In the genomic region with DNA sequence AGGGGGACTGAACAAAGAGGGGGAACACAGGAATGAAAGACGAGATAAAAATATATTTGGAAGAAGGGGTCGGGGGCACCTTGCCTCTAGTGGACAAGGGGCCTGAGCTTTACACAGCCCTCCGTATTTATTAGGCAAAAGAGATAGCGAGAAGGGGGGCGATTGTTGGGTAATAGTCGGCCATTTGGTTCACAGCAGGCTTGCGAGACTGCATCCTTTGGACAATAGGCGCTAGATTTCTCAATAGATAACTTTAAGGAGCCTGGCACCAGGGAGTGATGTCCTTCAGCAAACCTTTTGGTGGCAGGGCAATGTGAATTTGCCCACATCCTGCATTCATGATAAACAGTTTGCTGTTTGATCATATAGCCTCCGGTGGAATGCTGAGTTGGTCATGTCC, we compare ENCODE assay signal across 22 cellular contexts.
"Had no signal": no experiment of that assay in that cellular context is flagged by ENCODE, and none has a peak within 500 bp of the region (broad histone marks: within the 10 kb centered on the region; RNA-seq: fewer than 3 reads in every experiment).

No MANE protein-coding gene starts in this region.

- H3K27ac ChIP-seq: hepatocyte, neutrophil, psoas muscle, spleen, testis, tibial nerve, upper lobe of right lung, vagina had no signal

- H3K27me3 ChIP-seq: hepatocyte, neutrophil, spleen, testis, tibial nerve, upper lobe of right lung, vagina had no signal

- H3K4me3 ChIP-seq: hepatocyte, psoas muscle, spleen, testis, tibial nerve, upper lobe of right lung, vagina had no signal

- H3K36me3 ChIP-seq: neutrophil, spleen, tibial nerve, upper lobe of right lung, vagina had no signal

- H2AFZ ChIP-seq: hepatocyte had no signal

- H3K9me3 ChIP-seq: neutrophil, psoas muscle, testis, upper lobe of right lung, vagina had no signal

- ATAC-seq: left cardiac atrium; naive thymus-derived CD4-positive, alpha-beta T cell; psoas muscle; sciatic nerve; stimulated activated naive B cell treated with anti-CD40 and anti-IgM and Interleukin-4, amounts not matched to agents 10 μg/mL and 1 μg/mL and 100 μg/mL, for 72 hours; stimulated activated naive CD8-positive, alpha-beta T cell treated with anti-CD3 and anti-CD28 coated beads, Interleukin-15, amount 100 ng/mL, for 72 hours; upper lobe of right lung had no signal

- H3K27ac Mint-ChIP-seq: dendritic cell treated with granulocyte-macrophage colony-stimulating factor and Interleukin-4, amounts not matched to agents 40 ng/mL and 50 ng/mL, for 4 days; naive thymus-derived CD4-positive, alpha-beta T cell; nephron progenitor cell; stimulated activated naive B cell treated with anti-CD40 and anti-IgM and Interleukin-4, amounts not matched to agents 10 μg/mL and 1 μg/mL and 100 μg/mL, for 72 hours; stimulated activated naive CD8-positive, alpha-beta T cell treated with anti-CD3 and anti-CD28 coated beads, Interleukin-15, amount 100 ng/mL, for 72 hours had no signal

- DNase-seq: erythroblast; foreskin melanocyte; head of caudate nucleus; kidney; left cardiac atrium; naive thymus-derived CD4-positive, alpha-beta T cell; nephron progenitor cell; psoas muscle; retina; spleen; stimulated activated CD4-positive, alpha-beta T cell treated with anti-CD3 and anti-CD28 coated beads, Interleukin-2, amount 100 ng/mL, for 24 hours; stimulated activated CD4-positive, alpha-beta T cell treated with anti-CD3 and anti-CD28 coated beads, Interleukin-4, amount 100 ng/mL, for 4 hours; stimulated activated naive B cell treated with anti-CD40 and anti-IgM and Interleukin-4, amounts not matched to agents 10 μg/mL and 1 μg/mL and 100 μg/mL, for 72 hours; stimulated activated naive CD8-positive, alpha-beta T cell treated with anti-CD3 and anti-CD28 coated beads, Interleukin-15, amount 100 ng/mL, for 72 hours; testis; upper lobe of right lung had no signal

- H3K27me3 Mint-ChIP-seq: dendritic cell treated with granulocyte-macrophage colony-stimulating factor and Interleukin-4, amounts not matched to agents 40 ng/mL and 50 ng/mL, for 4 days; stimulated activated naive B cell treated with anti-CD40 and anti-IgM and Interleukin-4, amounts not matched to agents 10 μg/mL and 1 μg/mL and 100 μg/mL, for 72 hours; stimulated activated naive CD8-positive, alpha-beta T cell treated with anti-CD3 and anti-CD28 coated beads, Interleukin-15, amount 100 ng/mL, for 72 hours had no signal

- H3K4me2 ChIP-seq: hepatocyte had no signal

- H3K4me3 Mint-ChIP-seq: dendritic cell treated with granulocyte-macrophage colony-stimulating factor and Interleukin-4, amounts not matched to agents 40 ng/mL and 50 ng/mL, for 4 days; nephron progenitor cell; stimulated activated naive B cell treated with anti-CD40 and anti-IgM and Interleukin-4, amounts not matched to agents 10 μg/mL and 1 μg/mL and 100 μg/mL, for 72 hours; stimulated activated naive CD8-positive, alpha-beta T cell treated with anti-CD3 and anti-CD28 coated beads, Interleukin-15, amount 100 ng/mL, for 72 hours had no signal
